Comparison of ENCODE assay signal across 31 cellular contexts in the genomic region with DNA sequence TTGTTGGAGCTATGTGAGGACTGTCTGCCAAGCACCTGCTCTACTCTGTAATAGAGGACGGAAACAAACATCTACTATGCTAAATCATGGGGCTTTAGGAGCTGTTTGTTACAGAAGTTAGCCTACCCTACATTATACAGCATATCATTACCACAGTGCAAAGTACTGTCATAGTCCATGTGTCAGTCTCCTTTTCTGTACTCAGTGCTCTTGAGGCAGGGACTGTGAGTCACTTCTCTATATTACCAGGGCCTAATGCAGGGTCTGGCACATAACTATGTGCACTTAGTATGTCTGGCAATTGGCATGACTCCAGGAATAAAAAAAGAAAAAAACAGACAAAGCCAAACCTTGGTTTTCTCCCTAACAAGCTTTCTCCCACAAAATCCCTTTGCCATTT.
"Had no signal": no experiment of that assay in that cellular context is flagged by ENCODE, and none has a peak within 500 bp of the region (broad histone marks: within the 10 kb centered on the region; RNA-seq: fewer than 3 reads in every experiment).

No MANE protein-coding gene starts in this region.

- H3K4me3 Mint-ChIP-seq: endodermal cell; immature natural killer cell; naive thymus-derived CD8-positive, alpha-beta T cell; nephron progenitor cell; stimulated activated naive B cell treated with anti-CD40 and anti-IgM and Interleukin-4, amounts not matched to agents 10 μg/mL and 1 μg/mL and 100 μg/mL, for 72 hours had no signal

- H3K27ac Mint-ChIP-seq: endodermal cell; naive thymus-derived CD8-positive, alpha-beta T cell; nephron progenitor cell; stimulated activated naive B cell treated with anti-CD40 and anti-IgM and Interleukin-4, amounts not matched to agents 10 μg/mL and 1 μg/mL and 100 μg/mL, for 72 hours had no signal

- H3K9me3 ChIP-seq: psoas muscle, thyroid gland, vagina had no signal

- H3K4me1 ChIP-seq: foreskin keratinocyte, left ventricle myocardium inferior, lower lobe of right lung, psoas muscle, stomach, thyroid gland, vagina had no signal

- ATAC-seq: esophagus mucosa; foreskin keratinocyte; heart right ventricle; left colon; lower lobe of right lung; naive thymus-derived CD8-positive, alpha-beta T cell; psoas muscle; right cardiac atrium had no signal

- H3K4me3 ChIP-seq: heart right ventricle, left ventricle myocardium inferior, lower lobe of right lung, ovary, psoas muscle, sigmoid colon, skin epidermis, spleen, stomach, thyroid gland, vagina had no signal

- H3K27ac ChIP-seq: epithelial cell of prostate, foreskin keratinocyte, heart right ventricle, left ventricle myocardium inferior, lower lobe of right lung, ovary, psoas muscle, sigmoid colon, skin epidermis, spleen, stomach, thyroid gland, vagina had no signal

- H3K27me3 Mint-ChIP-seq: naive thymus-derived CD8-positive, alpha-beta T cell; stimulated activated naive B cell treated with anti-CD40 and anti-IgM and Interleukin-4, amounts not matched to agents 10 μg/mL and 1 μg/mL and 100 μg/mL, for 72 hours had no signal

- FAIRE-seq: colon had no signal

- DNase-seq: effector CD8-positive, alpha-beta T cell; endodermal cell; foreskin keratinocyte; glutamatergic neuron; heart right ventricle; hypothalamus; immature natural killer cell; islet precursor cell; kidney glomerular epithelial cell; left colon; left ventricle myocardium inferior; lower lobe of right lung; naive thymus-derived CD8-positive, alpha-beta T cell; nephron progenitor cell; occipital lobe; ovary; posterior cingulate gyrus; psoas muscle; right cardiac atrium; sigmoid colon; spleen; stimulated activated CD4-positive, alpha-beta T cell treated with anti-CD3 and anti-CD28 coated beads, Interleukin-4, amount 100 ng/mL, for 4 hours; stimulated activated naive B cell treated with anti-CD40 and anti-IgM and Interleukin-4, amounts not matched to agents 10 μg/mL and 1 μg/mL and 100 μg/mL, for 72 hours; stomach; thyroid gland; trophoblast cell had no signal

- H3K4me1 Mint-ChIP-seq: endodermal cell, immature natural killer cell, nephron progenitor cell had no signal

- H3K27me3 ChIP-seq: foreskin keratinocyte, heart right ventricle, ovary, sigmoid colon, spleen, stomach, thyroid gland, vagina had no signal

- H3K36me3 ChIP-seq: heart right ventricle, lower lobe of right lung, ovary, sigmoid colon, stomach, thyroid gland, vagina had no signal
